In the genomic region with DNA sequence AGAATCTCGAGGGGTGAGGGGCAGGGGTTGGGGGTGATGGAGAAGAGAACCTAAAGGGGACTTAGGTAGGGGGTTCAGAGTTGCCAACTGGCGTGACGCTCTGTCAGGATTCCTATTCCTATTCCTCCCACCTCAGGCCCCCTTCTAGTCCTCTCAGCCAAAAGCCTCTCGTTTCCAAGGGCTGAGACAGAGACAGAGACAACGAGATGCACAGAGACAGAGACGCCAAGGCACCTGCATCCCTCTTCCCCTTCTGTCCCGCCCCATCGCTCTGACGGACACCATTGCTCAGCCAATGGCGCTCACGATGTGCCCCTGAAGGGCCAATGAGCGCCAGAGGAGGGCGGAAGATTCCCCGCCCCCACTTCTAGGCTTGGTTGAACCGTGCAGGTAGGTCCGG, we compare ENCODE assay signal across 7 cellular contexts.
DNase-seq lines count a peak whose midpoint lies in the region; ATAC-seq, FAIRE-seq and TF ChIP-seq lines count a peak whose summit lies in the region.
"Not testable (repeated sequence)": the region's sequence is repeated elsewhere in the genome, so short reads cannot be mapped to it uniquely, and the experiment has no call there.

No MANE protein-coding gene starts in this region.

- not testable (repeated sequence) for FAIRE-seq in H1 (lab: Jason Lieb, UNC)

- not testable (repeated sequence) for H3K27me3 ChIP-seq in H1 (replicated peaks in 1 of 4; ENCODE audit: control insufficient read depth in 3 of 4, extremely low read depth in 1 of 4, insufficient read depth in 3 of 4, low read length in 3 of 4)

- H2BK20ac ChIP-seq in H1 (ENCODE audit: low read length): not testable (repeated sequence)

- not testable (repeated sequence) for H3K18ac ChIP-seq in H1 (ENCODE audit: extremely low read depth, low read length)

- H4K91ac ChIP-seq in H1 (replicated peaks; ENCODE audit: insufficient read length, low read length): not testable (repeated sequence)

- ATAC-seq in GM18907 (IDR thresholded peaks at IDR 0.05; ENCODE audit: unreplicated experiment) (peak; percentile 98), HG02870 (IDR thresholded peaks at IDR 0.05; ENCODE audit: unreplicated experiment) (peak; percentile 98)

- H3K79me1 ChIP-seq in H1 (ENCODE audit: low read depth, low read length): not testable (repeated sequence)

- H3K56ac ChIP-seq in H1 (replicated peaks; ENCODE audit: insufficient read length, low read depth, low read length): not testable (repeated sequence)

- H3K23me2 ChIP-seq in H1 (ENCODE audit: low read depth, low read length): not testable (repeated sequence)

- H2BK12ac ChIP-seq in H1 (ENCODE audit: low read depth, low read length): not testable (repeated sequence)

- H2BK15ac ChIP-seq in H1 (ENCODE audit: low read length): not testable (repeated sequence)

- not testable (repeated sequence) for TF ChIP-seq CTCF in H1 (IDR thresholded peaks at IDR 0.05; ENCODE audit: control extremely low read depth in 1 of 3, insufficient read depth in 1 of 3, low read depth in 1 of 3, low read length in 3 of 3)

- not testable (repeated sequence) for H3K4me1 ChIP-seq in H1 (replicated peaks in 1 of 4; ENCODE audit: control insufficient read depth in 3 of 4, insufficient read depth in 4 of 4, low read length in 3 of 4)

- not testable (repeated sequence) for H3K9me3 ChIP-seq in H1 (ENCODE audit: insufficient read depth in 2 of 2, low read depth in 1 of 2, low read length in 1 of 2)

- POLR2A ChIA-PET in H1 (lab: Charles Lee; ENCODE audit: partially characterized antibody): not testable (repeated sequence)

- H3K23ac ChIP-seq in H1 (ENCODE audit: insufficient read length): not testable (repeated sequence)

- H2BK120ac ChIP-seq in H1 (replicated peaks; ENCODE audit: low read depth, low read length): not testable (repeated sequence)

- H3K79me2 ChIP-seq in H1 (ENCODE audit: control insufficient read depth in 1 of 2, insufficient read depth in 2 of 2, low read length in 2 of 2): not testable (repeated sequence)

- not testable (repeated sequence) for H3K9ac ChIP-seq in H1 (replicated peaks in 1 of 4; ENCODE audit: extremely low read depth in 1 of 4, low read depth in 3 of 4, low read length in 3 of 4)

- not testable (repeated sequence) for H4K5ac ChIP-seq in H1 (ENCODE audit: insufficient read length, low read depth, low read length)

- H2BK5ac ChIP-seq in H1 (ENCODE audit: low read depth, low read length): not testable (repeated sequence)

- peak overlapping the region; percentile 10 to 52 (median 30); a peak in 5 of 8 replicates for H3K4me3 ChIP-seq in H1 (ENCODE audit: extremely low read depth in 1 of 4, insufficient read depth in 2 of 4, low read depth in 3 of 4, low read length in 4 of 4)

- not testable (repeated sequence) for TF ChIP-seq EP300 in H1 (IDR thresholded peaks at IDR 0.05; ENCODE audit: borderline replicate concordance in 1 of 2, low read depth in 2 of 2, low read length in 2 of 2)

- not testable (repeated sequence) for H2AK5ac ChIP-seq in H1 (ENCODE audit: low read depth, low read length)

- not testable (repeated sequence) for H4K20me1 ChIP-seq in H1 (replicated peaks in 1 of 2; ENCODE audit: control insufficient read depth in 1 of 2, insufficient read depth in 2 of 2, low read length in 2 of 2)

- CTCF ChIA-PET in H1 (lab: Charles Lee; ENCODE audit: partially characterized antibody): not testable (repeated sequence)

- H3K4ac ChIP-seq in H1 (replicated peaks; ENCODE audit: insufficient read length, low read depth, low read length): not testable (repeated sequence)

- H3K27ac ChIP-seq in H1 (ENCODE audit: low read depth, low read length): not testable (repeated sequence)

- WGBS in H1 (ENCODE audit: extremely low coverage in 1 of 2, insufficient coverage in 1 of 2, insufficient read length in 1 of 2, insufficient replicate concordance in 2 of 2, low coverage in 1 of 2, low lambda C conversion rate in 2 of 2, missing lambda C conversion rate in 1 of 2), 2 experiments: 0% methylated on average over 3 of the region's 16 CpGs; no CpG with 5 or more reads in 1 of the 2 experiments

- not testable (repeated sequence) for H4K8ac ChIP-seq in H1 (ENCODE audit: extremely low read depth, insufficient read depth, low read length)

- H3K4me2 ChIP-seq in H1 (ENCODE audit: insufficient read depth in 1 of 2, low read depth in 2 of 2, low read length in 2 of 2): not testable (repeated sequence)

- not testable (repeated sequence) for H3K36me3 ChIP-seq in H1 (ENCODE audit: control insufficient read depth in 2 of 4, insufficient read depth in 4 of 4, low read length in 3 of 4)

- DNase-seq in NCI-H460 (ENCODE audit: extremely low read depth, low read depth) (peak; percentile 45), activated T-cell treated with anti-CD3 and anti-CD28 coated beads for 1 hour (ENCODE audit: low read depth) (peak; percentile 72), H1 (ENCODE audit: low read depth in 1 of 2, low spot score in 2 of 2) (peak in 1 of 2 experiments; percentile 80), lung microvascular endothelial cell (ENCODE audit: low read depth in 2 of 2) (peak; percentile 36 to 52)
- DNase-seq in stimulated activated CD4-positive, alpha-beta T cell treated with anti-CD3 and anti-CD28 coated beads, Interleukin-1b, Interleukin-23, amount 100 ng/mL, for 1 hour (ENCODE audit: low read depth in 2 of 2): peak; percentile 59 to 68

- H3K14ac ChIP-seq in H1 (ENCODE audit: insufficient read length): not testable (repeated sequence)

- not testable (repeated sequence) for TF ChIP-seq RAD21 in H1 (IDR thresholded peaks at IDR 0.05 in 1 of 2, conservative IDR thresholded peaks at IDR 0.05 in 1 of 2; ENCODE audit: low read depth in 2 of 2, low read length in 2 of 2)

- not testable (repeated sequence) for TF ChIP-seq POLR2A in H1 (IDR thresholded peaks at IDR 0.05; ENCODE audit: control extremely low read depth in 1 of 2, low read depth in 2 of 2, low read length in 2 of 2)

- not testable (repeated sequence) for H2AFZ ChIP-seq in H1 (ENCODE audit: low read length)
